ENCODE assay signal across 9 cellular contexts in the genomic region with DNA sequence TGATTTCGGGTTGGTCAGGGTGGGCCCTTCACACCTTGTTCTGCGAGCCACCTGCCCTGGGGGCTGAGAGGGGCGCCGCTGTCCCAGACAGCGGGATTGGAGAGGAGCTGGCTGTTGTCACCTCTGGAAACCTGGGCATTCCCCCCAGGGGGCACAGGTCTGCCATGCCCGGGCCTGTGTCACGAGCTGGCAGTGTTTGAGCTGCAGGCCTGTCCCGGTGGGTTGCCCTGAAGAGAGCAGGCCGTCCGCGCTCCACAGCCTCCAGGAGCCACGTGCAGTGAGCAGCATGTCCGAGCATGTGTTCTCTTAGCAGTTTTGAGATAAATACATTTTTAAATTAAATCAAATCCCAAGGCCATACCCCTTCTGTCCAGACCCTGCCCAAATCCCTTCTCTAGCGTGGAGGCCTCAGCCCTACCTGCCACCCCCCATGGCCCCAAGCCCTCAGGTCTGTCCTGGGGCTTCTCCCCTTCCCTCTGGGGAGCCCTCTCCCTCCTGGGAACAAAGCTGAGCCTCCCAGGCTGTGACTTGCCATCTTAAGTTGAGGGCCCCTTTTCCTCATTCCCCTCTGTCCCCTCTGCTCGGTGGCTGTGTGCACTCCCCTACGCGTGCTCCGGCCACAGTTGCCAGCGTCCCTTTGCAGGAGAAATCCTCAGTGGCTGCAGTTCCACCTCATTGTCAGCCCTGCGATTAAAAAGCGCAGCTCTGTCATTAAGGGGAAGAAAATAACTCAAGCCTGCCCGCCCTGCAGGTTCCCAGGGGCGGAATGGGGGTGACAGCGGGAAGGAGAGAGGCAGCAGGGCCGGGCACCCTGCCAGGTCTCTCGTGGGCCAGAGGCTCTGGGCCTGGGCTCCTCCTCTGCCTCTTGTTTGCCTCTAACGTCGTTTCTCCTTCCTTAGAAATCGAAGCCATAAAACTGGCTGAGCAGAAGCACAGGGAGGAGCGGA. TPM values are rescaled to one million over a fixed set of nuclear protein-coding genes. Genes with fewer than 3 reads are reported as not detected.
DNase-seq lines count a peak whose midpoint lies in the region; ATAC-seq, FAIRE-seq and TF ChIP-seq lines count a peak whose summit lies in the region.
"Had no signal": no experiment of that assay in that cellular context is flagged by ENCODE, and none has a peak within 500 bp of the region (broad histone marks: within the 10 kb centered on the region; RNA-seq: fewer than 3 reads in every experiment).

No MANE protein-coding gene starts in this region.

- no peaks in the 10 kb centered on the region for H3K9me3 Mint-ChIP-seq in natural killer cell treated with Interleukin-12 subunit alpha and Interleukin-12 subunit beta and Interleukin-15 and Interleukin-18, amount 100 ng/mL, for 72 hours

- peaks cover 0 to 14% (median 0%) of the 10 kb centered on the region in 4 donors for H3K4me1 ChIP-seq in right lobe of liver
- H3K4me1 ChIP-seq in HepG2 (ENCODE audit: insufficient read depth, low read length), result peaks cover 11% of the 10 kb centered on the region
- peaks cover 19 to 51% (median 30%) of the 10 kb centered on the region in 3 donors for H3K4me1 ChIP-seq in esophagus squamous epithelium

- DNase-seq in right lobe of liver, result no peak
- DNase-seq in HepG2 (ENCODE audit: low spot score), result no peak
- DNase-seq in esophagus squamous epithelium (lab: John Stamatoyannopoulos, UW), result no peak
- peak; percentile 55 for DNase-seq in natural killer cell treated with Interleukin-12 subunit alpha and Interleukin-12 subunit beta and Interleukin-15 and Interleukin-18, amount 100 ng/mL, for 72 hours (ENCODE audit: low spot score)
- no peak for DNase-seq in MG63
- DNase-seq in H54 (ENCODE audit: insufficient read length, low spot score), result no peak
- DNase-seq in mucosa of gallbladder (ENCODE audit: low spot score), result no peak
- DNase-seq: activated effector memory CD4-positive, alpha-beta T cell treated with Interleukin-2 at 50 U/mL for 16 hours had no signal

- peaks cover 12% of the 10 kb centered on the region for H3K36me3 Mint-ChIP-seq in natural killer cell treated with Interleukin-12 subunit alpha and Interleukin-12 subunit beta and Interleukin-15 and Interleukin-18, amount 100 ng/mL, for 72 hours

- no peak for ATAC-seq in right lobe of liver
- no peak for ATAC-seq in HepG2
- no peak for ATAC-seq in natural killer cell treated with Interleukin-12 subunit alpha and Interleukin-12 subunit beta and Interleukin-15 and Interleukin-18, amount 100 ng/mL, for 72 hours
- ATAC-seq in GM18907 (IDR thresholded peaks at IDR 0.05; ENCODE audit: unreplicated experiment), result no peak

- no peaks in the 10 kb centered on the region for H3K27me3 Mint-ChIP-seq in natural killer cell treated with Interleukin-12 subunit alpha and Interleukin-12 subunit beta and Interleukin-15 and Interleukin-18, amount 100 ng/mL, for 72 hours

- TF ChIP-seq EP300 in HepG2 (IDR thresholded peaks at IDR 0.05; ENCODE audit: low read depth in 2 of 2, low read length in 2 of 2) (no peak), HepG2 (CRISPR knock-in tag; IDR thresholded peaks at IDR 0.05; ENCODE audit: borderline replicate concordance) (no peak)

- H2AFZ ChIP-seq in HepG2 (ENCODE audit: low read length), result no peak overlapping the region

- peak overlapping the region; percentile 26 to 44 for H3K27ac Mint-ChIP-seq in natural killer cell treated with Interleukin-12 subunit alpha and Interleukin-12 subunit beta and Interleukin-15 and Interleukin-18, amount 100 ng/mL, for 72 hours

- no peak overlapping the region for H3K4me2 ChIP-seq in HepG2 (ENCODE audit: low read depth, low read length)

- no peaks in the 10 kb centered on the region for H3K9me3 ChIP-seq in right lobe of liver
- H3K9me3 ChIP-seq in HepG2 (ENCODE audit: low read length), result no peaks in the 10 kb centered on the region
- H3K9me3 ChIP-seq in esophagus squamous epithelium, result no peaks in the 10 kb centered on the region
- H3K9me3 ChIP-seq in MG63, result no peaks in the 10 kb centered on the region

- no peaks in the 10 kb centered on the region for H3K36me3 ChIP-seq in right lobe of liver
- peaks cover 18 to 61% of the 10 kb centered on the region in 2 experiments for H3K36me3 ChIP-seq in HepG2 (replicated peaks in 1 of 2; ENCODE audit: control insufficient read depth in 1 of 2, insufficient read depth in 2 of 2, low read length in 2 of 2)
- peaks cover 0 to 50% (median 0%) of the 10 kb centered on the region in 3 donors for H3K36me3 ChIP-seq in esophagus squamous epithelium
- peaks cover 62% of the 10 kb centered on the region for H3K36me3 ChIP-seq in MG63

- FAIRE-seq in HepG2 (lab: Jason Lieb, UNC) (no peak), H54 (lab: Jason Lieb, UNC) (no peak)

- intact Hi-C loops in right lobe of liver (cut with DNase I) (no loop called here), HepG2 (cut with micrococcal nuclease; ENCODE audit: unreplicated experiment) (no loop called here), esophagus squamous epithelium (cut with DNase I) (no loop called here)

- POLR2A ChIA-PET in HepG2 (lab: Yijun Ruan, JAX), result no interaction called here

- no peak overlapping the region for H3K9ac ChIP-seq in HepG2 (ENCODE audit: insufficient read depth, low read depth, low read length)

- H3K4me3 Mint-ChIP-seq in natural killer cell treated with Interleukin-12 subunit alpha and Interleukin-12 subunit beta and Interleukin-15 and Interleukin-18, amount 100 ng/mL, for 72 hours, result peak overlapping the region; percentile 58

- TF ChIP-seq CTCF in right lobe of liver (IDR thresholded peaks at IDR 0.05) (no peak), HepG2 (CRISPR knock-in tag; IDR thresholded peaks at IDR 0.05) (no peak), esophagus squamous epithelium (IDR thresholded peaks at IDR 0.05) (no peak)

- H3K27ac ChIP-seq in right lobe of liver (peak overlapping the region in 2 of 3 donors; percentile 82 to 86), HepG2 (ENCODE audit: extremely low read length, insufficient read depth, low read length) (no peak overlapping the region), esophagus squamous epithelium (peak overlapping the region; percentile 30 to 75 (median 55))

- TF ChIP-seq POLR2A in right lobe of liver (IDR thresholded peaks at IDR 0.05) (no peak), HepG2 (IDR thresholded peaks at IDR 0.05; ENCODE audit: insufficient read depth in 1 of 2, low read depth in 2 of 2, low read length in 2 of 2) (no peak), esophagus squamous epithelium (IDR thresholded peaks at IDR 0.05) (no peak), H54 (IDR thresholded peaks at IDR 0.05; ENCODE audit: low read depth, low read length) (no peak)

- H4K20me1 ChIP-seq in HepG2 (ENCODE audit: insufficient read depth, low read length), result no peaks in the 10 kb centered on the region

- 66% methylated on average over 13 of the region's 30 CpGs for WGBS in right lobe of liver (ENCODE audit: insufficient coverage, low coverage, low lambda C conversion rate, missing lambda C conversion rate)
- WGBS in HepG2 (ENCODE audit: low lambda C conversion rate), result 95% methylated on average over 19 of the region's 30 CpGs
- 17 to 28% methylated on average over 8 to 9 of the region's 30 CpGs for WGBS in esophagus squamous epithelium, 2 donors

- no TSS peak for BruUV-seq in HepG2 (replicated peaks; lab: Mats Ljungman, UMichigan)

- no peak for TF ChIP-seq RAD21 in HepG2 (CRISPR knock-in tag; IDR thresholded peaks at IDR 0.05)

- H3K79me2 ChIP-seq in HepG2 (ENCODE audit: insufficient read depth, low read length), result peaks cover 14% of the 10 kb centered on the region

- in situ Hi-C loops in HepG2 (cut with HindIII; ENCODE audit: extremely low pct_ligation_motif_present, low pct_unique_long_range_greater_than_20kb), result no loop called here

- CTCF ChIA-PET in HepG2 (lab: Yijun Ruan, JAX; ENCODE audit: low intra/inter-chr PET ratio, low total read pairs), result no interaction called here

- H3K4me1 Mint-ChIP-seq in natural killer cell treated with Interleukin-12 subunit alpha and Interleukin-12 subunit beta and Interleukin-15 and Interleukin-18, amount 100 ng/mL, for 72 hours (ENCODE audit: low read depth in 2 of 2), result peaks cover 41 to 45% of the 10 kb centered on the region in 2 donors

- H3K4me3 ChIP-seq in right lobe of liver (no peak overlapping the region), HepG2 (replicated peaks in 1 of 3; ENCODE audit: insufficient read depth in 1 of 3, low read depth in 2 of 3, low read length in 3 of 3) (no peak overlapping the region), esophagus squamous epithelium (peak overlapping the region in 1 of 4 donors; percentile 34), MG63 (no peak overlapping the region)

- H3K27me3 ChIP-seq in right lobe of liver (no peaks in the 10 kb centered on the region), HepG2 (ENCODE audit: control insufficient read depth in 1 of 2, insufficient read depth in 2 of 2, low read length in 2 of 2) (no peaks in the 10 kb centered on the region), esophagus squamous epithelium (no peaks in the 10 kb centered on the region), MG63 (no peaks in the 10 kb centered on the region)

RNA-seq across cellular contexts. Expression of gene SLX9, which starts 26.6 kb away (rescaled TPM):
- total RNA-seq in right lobe of liver (10 to 100 TPM; 15.0 to 27.9 (median 17.1) TPM), HepG2 (2016; rRNA removed; fragmentation: Illumina TruSeq; extraction: Trizol) (47.1 and 51.5 TPM in 2 replicates), esophagus squamous epithelium (10 to 100 TPM; 10.2 to 16.1 (median 11.1) TPM), mucosa of gallbladder (34.6 TPM)
- total RNA-seq in HepG2 (2016; cell fraction: cytosol; rRNA removed; fragmentation: Illumina TruSeq; extraction: Trizol; ENCODE audit: low read depth), result 43.4 and 50.9 TPM in 2 replicates
- 51.9 and 55.4 TPM in 2 replicates for total RNA-seq in HepG2 (2016; cell fraction: insoluble cytoplasmic fraction; rRNA removed; fragmentation: Illumina TruSeq; extraction: Trizol)
- total RNA-seq in HepG2 (2016; cell fraction: membrane; rRNA removed; fragmentation: Illumina TruSeq; extraction: Trizol), result 31.2 and 37.8 TPM in 2 replicates
- total RNA-seq in HepG2 (2016; cell fraction: nucleus; rRNA removed; fragmentation: Illumina TruSeq; extraction: Trizol), result 17.3 and 20.5 TPM in 2 replicates
- polyA plus RNA-seq in HepG2 (2011; rRNA removed), result 21.0 and 22.6 TPM in 2 replicates
- polyA plus RNA-seq in HepG2 (2011; cell fraction: cytosol; rRNA removed), result 32.4 and 47.0 TPM in 2 replicates
- 22.9 and 26.2 TPM in 2 replicates for polyA plus RNA-seq in HepG2 (2011; cell fraction: nucleus; rRNA removed)
- 22.9 TPM in 2 replicates for polyA plus RNA-seq in HepG2 (2012)
- polyA plus RNA-seq in HepG2 (2016; cell fraction: cytosol; fragmentation: Illumina TruSeq; extraction: Trizol; ENCODE audit: low read depth), result 43.3 and 45.1 TPM in 2 replicates
- 53.9 and 57.5 TPM in 2 replicates for polyA plus RNA-seq in HepG2 (2016; cell fraction: insoluble cytoplasmic fraction; fragmentation: Illumina TruSeq; extraction: Trizol; ENCODE audit: low read depth)
- polyA plus RNA-seq in HepG2 (2016; cell fraction: membrane; fragmentation: Illumina TruSeq; extraction: Trizol; ENCODE audit: low read depth), result 27.6 and 29.8 TPM in 2 replicates
- 35.4 and 41.4 TPM in 2 replicates for polyA plus RNA-seq in HepG2 (2016; cell fraction: nucleus; fragmentation: Illumina TruSeq; extraction: Trizol; ENCODE audit: insufficient read depth, low read depth)
- polyA minus RNA-seq in HepG2 (2011; rRNA and poly(A)+ RNA removed; ENCODE audit: low replicate concordance), result 14.1 and 17.2 TPM in 2 replicates
- 15.8 and 22.1 TPM in 2 replicates for polyA minus RNA-seq in HepG2 (2011; cell fraction: cytosol; rRNA and poly(A)+ RNA removed)
- polyA minus RNA-seq in HepG2 (2011; cell fraction: nucleus; rRNA and poly(A)+ RNA removed), result 5.8 and 8.6 TPM in 2 replicates
- total RNA-seq in natural killer cell treated with Interleukin-12 subunit alpha and Interleukin-12 subunit beta and Interleukin-15 and Interleukin-18, amount 100 ng/mL, for 72 hours, result 10 to 100 TPM; 43.5 to 83.6 TPM
- 27.8 and 55.6 TPM in 2 replicates for total RNA-seq in MG63 (2014; rRNA removed; shearing (Covaris generic); ENCODE audit: low replicate concordance)

RNA-seq across cellular contexts. Expression of gene ITGB2, which starts 45.7 kb away (rescaled TPM):
- total RNA-seq in right lobe of liver (10 to 100 TPM; 12.9 to 61.8 (median 36.6) TPM), HepG2 (2016; rRNA removed; fragmentation: Illumina TruSeq; extraction: Trizol) (1.6 and 4.2 TPM in 2 replicates), esophagus squamous epithelium (10 to 100 TPM in 2 of 4 donors, 1 to 10 TPM in 2; 6.6 to 47.1 (median 18.5) TPM), mucosa of gallbladder (84.5 TPM)
- 0.71 and 0.91 TPM in 2 replicates for total RNA-seq in HepG2 (2016; cell fraction: cytosol; rRNA removed; fragmentation: Illumina TruSeq; extraction: Trizol; ENCODE audit: low read depth)
- total RNA-seq in HepG2 (2016; cell fraction: insoluble cytoplasmic fraction; rRNA removed; fragmentation: Illumina TruSeq; extraction: Trizol), result 2.3 and 3.5 TPM in 2 replicates
- 1.2 and 1.9 TPM in 2 replicates for total RNA-seq in HepG2 (2016; cell fraction: membrane; rRNA removed; fragmentation: Illumina TruSeq; extraction: Trizol)
- total RNA-seq in HepG2 (2016; cell fraction: nucleus; rRNA removed; fragmentation: Illumina TruSeq; extraction: Trizol), result 6.5 and 6.6 TPM in 2 replicates
- 18.0 and 26.4 TPM in 2 replicates for polyA plus RNA-seq in HepG2 (2011; rRNA removed)
- 22.3 and 25.2 TPM in 2 replicates for polyA plus RNA-seq in HepG2 (2011; cell fraction: cytosol; rRNA removed)
- polyA plus RNA-seq in HepG2 (2011; cell fraction: nucleus; rRNA removed), result 63.6 and 64.3 TPM in 2 replicates
- 28.1 and 37.9 TPM in 2 replicates for polyA plus RNA-seq in HepG2 (2012)
- 0.53 and 1.0 TPM in 2 replicates for polyA plus RNA-seq in HepG2 (2016; cell fraction: cytosol; fragmentation: Illumina TruSeq; extraction: Trizol; ENCODE audit: low read depth)
- 2.2 and 2.5 TPM in 2 replicates for polyA plus RNA-seq in HepG2 (2016; cell fraction: insoluble cytoplasmic fraction; fragmentation: Illumina TruSeq; extraction: Trizol; ENCODE audit: low read depth)
- 1.3 and 1.5 TPM in 2 replicates for polyA plus RNA-seq in HepG2 (2016; cell fraction: membrane; fragmentation: Illumina TruSeq; extraction: Trizol; ENCODE audit: low read depth)
- 5.9 and 7.0 TPM in 2 replicates for polyA plus RNA-seq in HepG2 (2016; cell fraction: nucleus; fragmentation: Illumina TruSeq; extraction: Trizol; ENCODE audit: insufficient read depth, low read depth)
- polyA minus RNA-seq in HepG2 (2011; rRNA and poly(A)+ RNA removed; ENCODE audit: low replicate concordance), result 1.4 and 26.8 TPM in 2 replicates
- polyA minus RNA-seq in HepG2 (2011; cell fraction: cytosol; rRNA and poly(A)+ RNA removed), result 11.9 and 12.6 TPM in 2 replicates
- polyA minus RNA-seq in HepG2 (2011; cell fraction: nucleus; rRNA and poly(A)+ RNA removed), result 10.0 and 14.7 TPM in 2 replicates
- total RNA-seq in natural killer cell treated with Interleukin-12 subunit alpha and Interleukin-12 subunit beta and Interleukin-15 and Interleukin-18, amount 100 ng/mL, for 72 hours, result 1,000 to 10,000 TPM in 1 of 2 donors, 100 to 1,000 TPM in 1; 448 to 1,246 TPM
- 4.3 and 12.9 TPM in 2 replicates for total RNA-seq in MG63 (2014; rRNA removed; shearing (Covaris generic); ENCODE audit: low replicate concordance)
